In the genomic region with DNA sequence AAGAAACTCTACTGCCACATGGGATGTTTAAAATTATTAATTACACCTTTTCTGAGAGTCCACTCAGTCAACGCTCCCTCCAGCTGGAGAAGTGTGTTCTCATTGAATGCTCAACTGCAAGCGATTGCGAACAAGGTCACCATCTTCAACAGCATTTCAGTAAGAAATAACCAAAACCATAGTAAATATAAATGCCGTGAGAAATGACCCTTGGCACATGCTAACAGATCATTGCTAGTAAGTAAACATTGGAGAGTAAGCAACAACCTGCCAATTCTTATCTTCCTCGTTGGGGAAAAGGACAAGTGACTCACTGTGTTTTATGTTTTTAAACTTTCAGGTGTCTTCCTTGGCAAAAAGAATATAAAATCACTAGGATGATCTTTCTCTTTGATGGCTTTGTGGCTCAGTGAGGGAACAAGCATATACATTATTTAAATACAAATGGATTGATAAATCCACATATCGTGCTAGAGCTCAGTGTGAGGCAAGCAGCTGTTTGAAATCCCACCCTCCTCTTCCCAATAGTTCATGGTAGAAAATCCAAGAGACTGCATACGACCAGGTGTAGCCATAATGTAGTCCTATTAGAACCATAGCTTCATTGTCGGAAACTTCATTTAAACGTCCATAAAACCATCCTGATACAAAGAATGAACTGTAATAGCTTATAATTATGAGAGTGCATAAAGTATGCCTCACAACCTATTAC, we compare ENCODE assay signal across 15 cellular contexts.
"Had no signal": no experiment of that assay in that cellular context is flagged by ENCODE, and none has a peak within 500 bp of the region (broad histone marks: within the 10 kb centered on the region; RNA-seq: fewer than 3 reads in every experiment).

No MANE protein-coding gene starts in this region.

- H3K36me3 Mint-ChIP-seq: activated naive CD8-positive, alpha-beta T cell treated with anti-CD3 and anti-CD28 coated beads, Interleukin-2, amount 10 ng/mL, durations not matched to agents 7 days and 5 days; natural killer cell had no signal

- H3K4me1 ChIP-seq: breast epithelium, thyroid gland, uterus had no signal

- H3K27me3 ChIP-seq: breast epithelium, dorsolateral prefrontal cortex, thyroid gland, uterus had no signal

- H3K9me3 ChIP-seq: breast epithelium, thyroid gland, uterus had no signal

- H3K9me3 Mint-ChIP-seq: activated CD4-positive, alpha-beta memory T cell treated with anti-CD3 and anti-CD28 coated beads, Interleukin-2, amount 10 ng/mL, durations not matched to agents 7 days and 5 days; activated T-cell treated with anti-CD3 and anti-CD28 coated beads, Interleukin-2, amount 50 U/mL, for 72 hours had no signal

- H3K4me3 Mint-ChIP-seq: activated CD4-positive, alpha-beta memory T cell treated with anti-CD3 and anti-CD28 coated beads, Interleukin-2, amount 10 ng/mL, durations not matched to agents 7 days and 5 days; activated CD4-positive, alpha-beta T cell treated with anti-CD3 and anti-CD28 coated beads for 36 hours; activated naive CD8-positive, alpha-beta T cell treated with anti-CD3 and anti-CD28 coated beads, Interleukin-2, amount 10 ng/mL, durations not matched to agents 7 days and 5 days; activated T-cell treated with anti-CD3 and anti-CD28 coated beads, Interleukin-2, amount 50 U/mL, for 72 hours; natural killer cell had no signal

- H3K27ac Mint-ChIP-seq: activated CD4-positive, alpha-beta memory T cell treated with anti-CD3 and anti-CD28 coated beads, Interleukin-2, amount 10 ng/mL, durations not matched to agents 7 days and 5 days; activated CD4-positive, alpha-beta T cell treated with anti-CD3 and anti-CD28 coated beads for 36 hours; activated naive CD8-positive, alpha-beta T cell treated with anti-CD3 and anti-CD28 coated beads, Interleukin-2, amount 10 ng/mL, durations not matched to agents 7 days and 5 days; activated T-cell treated with anti-CD3 and anti-CD28 coated beads, Interleukin-2, amount 50 U/mL, for 72 hours; natural killer cell had no signal

- H3K4me3 ChIP-seq: breast epithelium, dorsolateral prefrontal cortex, thyroid gland, uterus had no signal

- ATAC-seq: activated CD4-positive, alpha-beta T cell treated with anti-CD3 and anti-CD28 coated beads for 36 hours; activated T-cell treated with anti-CD3 and anti-CD28 coated beads, Interleukin-2, amount 50 U/mL, for 72 hours; natural killer cell had no signal

- DNase-seq: activated CD4-positive, alpha-beta memory T cell treated with anti-CD3 and anti-CD28 coated beads, Interleukin-2, amount 10 ng/mL, durations not matched to agents 7 days and 5 days; activated CD4-positive, alpha-beta T cell treated with anti-CD3 and anti-CD28 coated beads for 36 hours; activated gamma-delta T cell treated with Interleukin-2 at 50 U/mL for 16 hours; activated naive CD8-positive, alpha-beta T cell treated with anti-CD3 and anti-CD28 coated beads, Interleukin-2, amount 10 ng/mL, durations not matched to agents 7 days and 5 days; activated T-cell treated with anti-CD3 and anti-CD28 coated beads, Interleukin-2, amount 50 U/mL, for 72 hours; anterior cingulate cortex; dorsolateral prefrontal cortex; mammary epithelial cell; natural killer cell; nucleus accumbens; stimulated activated CD4-positive, alpha-beta T cell treated with anti-CD3 and anti-CD28 coated beads, Interleukin-15, amount 100 ng/mL, for 24 hours; thyroid gland; uterus; WERI-Rb-1 had no signal

- H3K36me3 ChIP-seq: breast epithelium, thyroid gland, uterus, WERI-Rb-1 had no signal

- H3K4me1 Mint-ChIP-seq: activated CD4-positive, alpha-beta memory T cell treated with anti-CD3 and anti-CD28 coated beads, Interleukin-2, amount 10 ng/mL, durations not matched to agents 7 days and 5 days; activated CD4-positive, alpha-beta T cell treated with anti-CD3 and anti-CD28 coated beads for 36 hours; activated naive CD8-positive, alpha-beta T cell treated with anti-CD3 and anti-CD28 coated beads, Interleukin-2, amount 10 ng/mL, durations not matched to agents 7 days and 5 days; natural killer cell had no signal

- H3K27me3 Mint-ChIP-seq: activated CD4-positive, alpha-beta memory T cell treated with anti-CD3 and anti-CD28 coated beads, Interleukin-2, amount 10 ng/mL, durations not matched to agents 7 days and 5 days had no signal
